Comparison of ENCODE assay signal across 8 cellular contexts in genomic region chr20:50153500-50154377, GRCh38. TPM values are rescaled to one million over a fixed set of nuclear protein-coding genes. Genes with fewer than 3 reads are reported as not detected.
DNase-seq lines count a peak whose midpoint lies in the region; ATAC-seq and TF ChIP-seq lines count a peak whose summit lies in the region.

Gene PEDS1 (minus strand): TSS chr20:50153723. CDS start chr20:50153637, 86 bp downstream.

- peaks cover 13% of the 10 kb centered on the region; the same call in 1 of the 2 replicates for H3F3A ChIP-seq in PC-9 (ENCODE audit: insufficient read depth, low read depth)

- CTCF ChIA-PET in PC-9 (lab: Charles Lee) = interaction anchor here (0.6 to 3.2 kb wide), 9 partner anchors 12 to 900 kb away, joined by 3 to 32 read pairs (median 5); no protein-coding TSS in a partner anchor

- TF ChIP-seq CTCF in PC-9 (conservative IDR thresholded peaks at IDR 0.05) = no peak

- H2AFZ ChIP-seq in PC-9 = peak within 1 kb of the TSS; percentile 92

- peak within 1 kb of the TSS; percentile 92 for H3K9ac ChIP-seq in muscle layer of colon (ENCODE audit: low read length)

- peak; percentile 99 for DNase-seq in D341Med (ENCODE audit: low spot score)
- DNase-seq in HuH-7 (ENCODE audit: low spot score) = peak; percentile 99
- DNase-seq in PC-9 = peak; percentile 79 to 94
- DNase-seq in activated T-cell treated with anti-CD3 and anti-CD28 coated beads, Interleukin-2, amount 50 U/mL, for 1 hour = peak; percentile 82
- peak; percentile 91 to 95 for DNase-seq in erythroblast (lab: John Stamatoyannopoulos, UW)
- DNase-seq in stimulated activated CD8-positive, alpha-beta memory T cell treated with anti-CD3 and anti-CD28 coated beads, Interleukin-7, amount 100 ng/mL, for 24 hours (ENCODE audit: low read depth) = peak; percentile 63

- POLR2A ChIA-PET in PC-9 (lab: Charles Lee; ENCODE audit: unreplicated experiment) = interaction anchor here (0.5 to 1.0 kb wide), 12 partner anchors 12 to 1619 kb away, joined by 3 to 12 read pairs (median 4); no protein-coding TSS in a partner anchor

- intact Hi-C loops in PC-9 (cut with micrococcal nuclease; ENCODE audit: unreplicated experiment) = loop anchor here (1.0 to 5.0 kb wide), 3 partner anchors 13 to 83 kb away; partner anchors contain the start of gene UBE2V1

- peak within 1 kb of the TSS; percentile 95 for H3K4me2 ChIP-seq in PC-9

- no peaks in the 10 kb centered on the region for H3K9me2 ChIP-seq in PC-9 (ENCODE audit: insufficient read depth)

- peak; percentile 87 for ATAC-seq in GM21447 (IDR thresholded peaks at IDR 0.05; ENCODE audit: unreplicated experiment)

- H3K4me1 ChIP-seq in PC-9 (replicated peaks; ENCODE audit: insufficient read depth) (peaks cover 34% of the 10 kb centered on the region), muscle layer of colon (ENCODE audit: insufficient read depth, low read length) (peaks cover 44% of the 10 kb centered on the region)

- peaks cover 45% of the 10 kb centered on the region for H3K79me2 ChIP-seq in PC-9 (ENCODE audit: low read depth)

- H3K27ac ChIP-seq in PC-9 (no peak within 1 kb of the TSS; the same call in 1 of the 2 replicates), muscle layer of colon (ENCODE audit: low read depth, low read length) (peak within 1 kb of the TSS; percentile 89)

- TF ChIP-seq POLR2A in erythroblast (IDR thresholded peaks at IDR 0.05; ENCODE audit: low read length) = peak; percentile 95

- H3K36me3 ChIP-seq in PC-9 (ENCODE audit: low read depth) (no peaks in the 10 kb centered on the region), muscle layer of colon (ENCODE audit: insufficient read depth, low read length) (peaks cover under 1% of the 10 kb centered on the region)

- H3K4me3 ChIP-seq in PC-9 (peak within 1 kb of the TSS; percentile 80), muscle layer of colon (ENCODE audit: low read depth in 1 of 2, low read length in 2 of 2) (peak within 1 kb of the TSS; percentile 76 to 97)

- BruUV-seq in PC-9 (replicated peaks; lab: Mats Ljungman, UMichigan) = TSS peak; percentile 93

- H4K20me1 ChIP-seq in PC-9 (ENCODE audit: insufficient read depth) = no peaks in the 10 kb centered on the region; the same call in 1 of the 2 replicates

- H3K27me3 ChIP-seq in PC-9 (ENCODE audit: insufficient read depth, low read depth) = no peaks in the 10 kb centered on the region
- no peaks in the 10 kb centered on the region for H3K27me3 ChIP-seq in muscle layer of colon (ENCODE audit: control insufficient read depth in 1 of 2, insufficient read depth in 2 of 2, low read length in 2 of 2)

- no peaks in the 10 kb centered on the region for H3K9me3 ChIP-seq in PC-9 (ENCODE audit: insufficient read depth, low read depth)
- H3K9me3 ChIP-seq in muscle layer of colon (ENCODE audit: low read length) = no peaks in the 10 kb centered on the region

RNA-seq across cellular contexts. Expression of gene PEDS1, which starts in this region (rescaled TPM):
- 34.8 and 37.7 TPM in 2 replicates for total RNA-seq in PC-9 (2021)
